Comparison of ENCODE assay signal across 8 cellular contexts in the genomic region with DNA sequence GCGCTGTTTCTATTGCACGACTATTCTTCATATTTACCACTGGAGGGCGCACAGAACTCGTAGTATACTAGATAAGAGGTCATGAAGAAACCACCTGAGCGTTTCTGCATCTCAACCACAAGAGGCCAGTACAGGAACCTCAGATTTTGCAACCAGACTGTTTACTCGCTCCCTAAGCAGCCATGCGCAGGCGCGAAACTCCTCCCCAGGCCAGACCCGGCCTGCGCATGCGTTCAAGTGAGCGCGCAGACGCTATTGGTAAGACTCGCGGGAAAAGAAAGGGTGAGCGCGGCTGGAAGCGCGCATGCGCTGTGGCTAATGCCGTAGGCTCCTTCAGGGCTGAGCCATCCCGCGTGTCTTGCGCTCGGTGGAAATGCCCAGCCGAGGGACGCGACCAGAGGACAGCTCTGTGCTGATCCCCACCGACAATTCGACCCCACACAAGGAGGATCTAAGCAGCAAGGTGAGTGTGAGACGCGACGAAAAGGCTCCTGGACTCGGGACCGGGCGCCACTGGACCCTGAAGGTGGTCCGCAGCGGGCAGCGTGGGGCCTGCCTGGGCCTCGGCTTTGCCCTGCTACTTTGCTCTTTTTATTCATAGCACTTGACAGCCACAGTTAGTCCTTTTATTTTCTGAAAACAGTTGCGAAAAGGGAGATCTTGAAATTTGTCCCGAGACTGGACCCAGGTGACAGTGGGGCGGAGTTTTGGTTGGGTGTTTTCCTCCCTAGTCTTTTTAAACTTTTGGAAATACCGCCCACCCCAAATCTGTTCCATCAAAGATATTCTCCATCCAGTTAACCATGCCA. TPM values are rescaled to one million over a fixed set of nuclear protein-coding genes. Genes with fewer than 3 reads are reported as not detected.
DNase-seq lines count a peak whose midpoint lies in the region; ATAC-seq, FAIRE-seq and TF ChIP-seq lines count a peak whose summit lies in the region.

ASNSD1 (plus strand) TSS at position 312 of the 809 bp plus-strand sequence. CDS start 4,674 bp downstream, outside the sequence.

- no peaks in the 10 kb centered on the region for H3K27me3 ChIP-seq in prostate gland (replicated peaks; ENCODE audit: insufficient read depth)

- H3K36me3 ChIP-seq in prostate gland, result no peaks in the 10 kb centered on the region

- TF ChIP-seq CTCF in GM13977 (IDR thresholded peaks at IDR 0.05; ENCODE audit: extremely low read depth, insufficient read depth, missing control alignments), result peak; percentile 84
- TF ChIP-seq CTCF in prostate gland (IDR thresholded peaks at IDR 0.05), result peak; percentile 83 to 100 (median 99)

- intact Hi-C loops in T-helper 1 cell treated with Interleukin-12 subunit alpha and Interleukin-12 subunit beta and Interleukin-4 antibody, amounts not matched to agents 30 ng/mL and 1 ng/mL, for 36 hours (cut with micrococcal nuclease), result loop anchor here (1.0 to 5.0 kb wide), 17 partner anchors 13 to 1361 kb away; partner anchors contain the start of genes ANKAR, NAB1, NEMP2 and ORMDL1
- intact Hi-C loops in left ventricle myocardium superior (cut with micrococcal nuclease) (loop anchor here (5.0 kb wide), 1 partner anchor 36 kb away; no protein-coding TSS in a partner anchor), prostate gland (cut with DNase I) (loop anchor here (2.0 kb wide), 1 partner anchor 37 kb away; no protein-coding TSS in a partner anchor)

- H3K9me3 ChIP-seq in prostate gland, result no peaks in the 10 kb centered on the region

- H3K4me1 ChIP-seq in prostate gland (replicated peaks), result no peaks in the 10 kb centered on the region

- under 1% methylated on average over 46 of the region's 46 CpGs for WGBS in prostate gland

- DNase-seq in GM13977 (ENCODE audit: low spot score), result peak; percentile 95
- DNase-seq in NCI-H146 treated with DMSO at 0.1 percent for 48 hours (lab: John Stamatoyannopoulos, UW; ENCODE audit: unreplicated experiment), result peak; percentile 95
- DNase-seq in left ventricle myocardium superior, result peak; percentile 100
- peak; percentile 97 for DNase-seq in prostate gland (ENCODE audit: low spot score)
- DNase-seq in urothelium cell line (ENCODE audit: low spot score), result peak; percentile 99

- peak; percentile 86 for FAIRE-seq in urothelium cell line (lab: Jason Lieb, UNC)

- peak; percentile 91 for ATAC-seq in HG02884 (IDR thresholded peaks at IDR 0.05; ENCODE audit: unreplicated experiment)
- ATAC-seq in left ventricle myocardium superior, result peak; percentile 95

- H3K4me3 ChIP-seq in prostate gland, result peak within 1 kb of the TSS; percentile 63 to 87

- H3K27ac ChIP-seq in angular gyrus (ENCODE audit: low read depth, low read length), result peak within 1 kb of the TSS; percentile 69
- H3K27ac ChIP-seq in prostate gland, result peak within 1 kb of the TSS; percentile 70 to 86

- in situ Hi-C loops in GM13977 (cut with MboI; ENCODE audit: low pct_unique_long_range_greater_than_20kb, low sequenced_read_pairs, unreplicated experiment), result loop anchor here (25.0 kb wide), 1 partner anchor 401 kb away; the partner anchor contains the start of gene MSTN

- peak; percentile 85 for TF ChIP-seq POLR2A in prostate gland (IDR thresholded peaks at IDR 0.05)

RNA-seq across cellular contexts. Expression of gene ASNSD1, which starts in this region (rescaled TPM):
- total RNA-seq in T-helper 1 cell treated with Interleukin-12 subunit alpha and Interleukin-12 subunit beta and Interleukin-4 antibody, amounts not matched to agents 30 ng/mL and 1 ng/mL, for 36 hours, result 38.5 and 39.8 TPM in 2 replicates
- total RNA-seq in left ventricle myocardium superior (33.0 TPM), prostate gland (10 to 100 TPM; 35.5 to 36.1 TPM)

Comparison
In these comparisons a context has a peak if more than half of its experiments do, and no peak if none do; other contexts are left out.
1. Peak in every context shown above with its lines: DNase-seq, ATAC-seq, H3K4me3 ChIP-seq and H3K27ac ChIP-seq.